In genomic region chr19:2260341-2260751, GRCh38 we compare ENCODE assay signal across 12 cellular contexts. TPM values are rescaled to one million over a fixed set of nuclear protein-coding genes. Genes with fewer than 3 reads are reported as not detected.
DNase-seq lines count a peak whose midpoint lies in the region; ATAC-seq, FAIRE-seq and TF ChIP-seq lines count a peak whose summit lies in the region.
"Had no signal": no experiment of that assay in that cellular context is flagged by ENCODE, and none has a peak within 500 bp of the region (broad histone marks: within the 10 kb centered on the region; RNA-seq: fewer than 3 reads in every experiment).

No MANE protein-coding gene starts in this region.

- peaks cover 98% of the 10 kb centered on the region for H3K4me1 ChIP-seq in BLaER1
- H3K4me1 ChIP-seq in keratinocyte (ENCODE audit: control insufficient read depth, extremely low read depth, insufficient read depth, low read length) = no peaks in the 10 kb centered on the region
- no peaks in the 10 kb centered on the region for H3K4me1 ChIP-seq in neural progenitor cell

- peaks cover 20% of the 10 kb centered on the region for H3K4me1 Mint-ChIP-seq in T-helper 2 cell treated with Interferon-gamma antibody and Interleukin-4, amounts not matched to agents 5 μg/mL and 100 μg/mL, for 36 hours (ENCODE audit: low read depth)
- no peaks in the 10 kb centered on the region for H3K4me1 Mint-ChIP-seq in neural progenitor cell

- H4K20me1 ChIP-seq in BLaER1 (no peaks in the 10 kb centered on the region), keratinocyte (ENCODE audit: control insufficient read depth, extremely low read depth, insufficient read depth, low read length) (no peaks in the 10 kb centered on the region), neural progenitor cell (ENCODE audit: low read depth) (no peaks in the 10 kb centered on the region)

- H3K4me2 ChIP-seq in BLaER1 (peak overlapping the region; percentile 56), keratinocyte (ENCODE audit: control insufficient read depth, extremely low read depth, insufficient read depth, low read depth, low read length) (peak overlapping the region; percentile 58), neural progenitor cell (no peak overlapping the region)

- no peak for ATAC-seq in HG03439 (IDR thresholded peaks at IDR 0.05; ENCODE audit: unreplicated experiment)
- ATAC-seq in HG02623 (IDR thresholded peaks at IDR 0.05; ENCODE audit: unreplicated experiment) = no peak

- H2AFZ ChIP-seq in keratinocyte (ENCODE audit: control insufficient read depth, low read length) (no peak overlapping the region), neural progenitor cell (replicated peaks) (no peak overlapping the region)

- H3K27me3 ChIP-seq in BLaER1 (no peaks in the 10 kb centered on the region), keratinocyte (ENCODE audit: control insufficient read depth, extremely low read depth, insufficient read depth, low read length) (no peaks in the 10 kb centered on the region), neural progenitor cell (no peaks in the 10 kb centered on the region)

- FAIRE-seq in GM19239 (lab: Jason Lieb, UNC) = peak; percentile 80
- no peak for FAIRE-seq in keratinocyte (lab: Jason Lieb, UNC)

- H3K27ac ChIP-seq in BLaER1 (peak overlapping the region; percentile 45), keratinocyte (ENCODE audit: control insufficient read depth, insufficient read depth, low read length) (no peak overlapping the region), neural progenitor cell (no peak overlapping the region)
- H3K27ac ChIP-seq: C4-2B had no signal

- TF ChIP-seq CTCF in keratinocyte (optimal IDR thresholded peaks at IDR 0.05 in 1 of 3, IDR thresholded peaks at IDR 0.05 in 1 of 3, conservative IDR thresholded peaks at IDR 0.05 in 1 of 3; ENCODE audit: extremely low read depth in 1 of 3, insufficient read depth in 2 of 3, low read length in 3 of 3) = no peak
- no peak for TF ChIP-seq CTCF in neural progenitor cell (IDR thresholded peaks at IDR 0.05)

- no peaks in the 10 kb centered on the region for H3K36me3 Mint-ChIP-seq in T-helper 2 cell treated with Interferon-gamma antibody and Interleukin-4, amounts not matched to agents 5 μg/mL and 100 μg/mL, for 36 hours (ENCODE audit: low read depth)
- no peaks in the 10 kb centered on the region for H3K36me3 Mint-ChIP-seq in neural progenitor cell

- H3K9me1 ChIP-seq in keratinocyte (ENCODE audit: control insufficient read depth, extremely low read depth, insufficient read depth, low read length) = no peaks in the 10 kb centered on the region

- H3K9ac ChIP-seq in BLaER1 (peak overlapping the region; percentile 41; the same call in 1 of the 2 replicates), keratinocyte (ENCODE audit: control insufficient read depth, extremely low read depth, insufficient read depth, low read length) (no peak overlapping the region), neural progenitor cell (no peak overlapping the region)

- H3K79me2 ChIP-seq in keratinocyte (ENCODE audit: control insufficient read depth, insufficient read depth, low read length) = no peaks in the 10 kb centered on the region
- no peaks in the 10 kb centered on the region for H3K79me2 ChIP-seq in neural progenitor cell (ENCODE audit: low read depth)

- H3F3A ChIP-seq in neural progenitor cell (ENCODE audit: low read depth) = no peaks in the 10 kb centered on the region

- dilution Hi-C loops in keratinocyte (cut with MboI; ENCODE audit: extremely low pct_ligation_motif_present, low sequenced_read_pairs) = no loop called here

- no peak overlapping the region for H3K4me3 ChIP-seq in BLaER1
- peak overlapping the region in 1 of 3 experiments; percentile 13 for H3K4me3 ChIP-seq in keratinocyte (ENCODE audit: control insufficient read depth in 2 of 3, extremely low read depth in 1 of 3, insufficient read depth in 2 of 3, low read depth in 1 of 3, low read length in 3 of 3)
- H3K4me3 ChIP-seq in neural progenitor cell = no peak overlapping the region

- DNase-seq in GM19239 (ENCODE audit: insufficient read length, low spot score) (no peak), keratinocyte (ENCODE audit: low read depth, low spot score) (no peak), neural progenitor cell (ENCODE audit: low spot score) (no peak), NCI-H524 treated with DMSO at 0.1 percent for 48 hours (lab: John Stamatoyannopoulos, UW) (no peak)
- no peak for DNase-seq in T-helper 2 cell treated with Interferon-gamma antibody and Interleukin-4, amounts not matched to agents 5 μg/mL and 100 μg/mL, for 36 hours (ENCODE audit: low spot score)
- DNase-seq: activated CD4-positive, alpha-beta T cell treated with anti-CD3 and anti-CD28 coated beads for 48 hours; effector CD8-positive, alpha-beta T cell; NCI-H2171 had no signal

- H3K9me3 ChIP-seq in BLaER1 = no peaks in the 10 kb centered on the region
- H3K9me3 ChIP-seq in keratinocyte (ENCODE audit: control insufficient read depth, low read depth, low read length) = no peaks in the 10 kb centered on the region
- no peaks in the 10 kb centered on the region for H3K9me3 ChIP-seq in neural progenitor cell (ENCODE audit: low read depth)

- no peaks in the 10 kb centered on the region for H3K9me3 Mint-ChIP-seq in T-helper 2 cell treated with Interferon-gamma antibody and Interleukin-4, amounts not matched to agents 5 μg/mL and 100 μg/mL, for 36 hours
- no peaks in the 10 kb centered on the region for H3K9me3 Mint-ChIP-seq in neural progenitor cell

- H3K27ac Mint-ChIP-seq in T-helper 2 cell treated with Interferon-gamma antibody and Interleukin-4, amounts not matched to agents 5 μg/mL and 100 μg/mL, for 36 hours = peak overlapping the region; percentile 35
- no peak overlapping the region for H3K27ac Mint-ChIP-seq in neural progenitor cell

- peak overlapping the region; percentile 24 for H3K4me3 Mint-ChIP-seq in T-helper 2 cell treated with Interferon-gamma antibody and Interleukin-4, amounts not matched to agents 5 μg/mL and 100 μg/mL, for 36 hours
- H3K4me3 Mint-ChIP-seq in neural progenitor cell = no peak overlapping the region

- H3K36me3 ChIP-seq in BLaER1 (no peaks in the 10 kb centered on the region), keratinocyte (ENCODE audit: control insufficient read depth in 2 of 2, extremely low read depth in 1 of 2, insufficient read depth in 2 of 2, low read length in 2 of 2) (no peaks in the 10 kb centered on the region), neural progenitor cell (no peaks in the 10 kb centered on the region)

- H3K27me3 Mint-ChIP-seq in T-helper 2 cell treated with Interferon-gamma antibody and Interleukin-4, amounts not matched to agents 5 μg/mL and 100 μg/mL, for 36 hours (ENCODE audit: low read depth) = no peaks in the 10 kb centered on the region
- peaks cover 3% of the 10 kb centered on the region for H3K27me3 Mint-ChIP-seq in neural progenitor cell (ENCODE audit: insufficient read depth, low read depth)

RNA-seq across cellular contexts. Expression of gene JSRP1, which starts 4.1 kb away (rescaled TPM):
- not detected in 3 replicates for polyA plus RNA-seq in keratinocyte
- polyA plus RNA-seq in keratinocyte (2011; ENCODE audit: low read depth) = not detected
- 0.27 TPM in 1 of 2 replicates, not detected in the other for polyA plus RNA-seq in keratinocyte (2011; cell fraction: cytosol; rRNA removed)
- not detected in 2 replicates for polyA plus RNA-seq in keratinocyte (2011; cell fraction: nucleus; rRNA removed)
- 0.49 and 0.66 TPM in 2 replicates for polyA plus RNA-seq in keratinocyte (2012; ENCODE audit: low replicate concordance)
- not detected in 3 replicates for polyA minus RNA-seq in keratinocyte
- not detected for polyA minus RNA-seq in keratinocyte (2011; cell fraction: cytosol; rRNA and poly(A)+ RNA removed)
- polyA minus RNA-seq in keratinocyte (2011; cell fraction: nucleus; rRNA and poly(A)+ RNA removed) = not detected in 2 replicates
- total RNA-seq in neural progenitor cell (ENCODE audit: low replicate concordance) = 0.12 TPM in 1 of 2 replicates, not detected in the other

RNA-seq across cellular contexts. Expression of gene AMH, which starts 11.2 kb away (rescaled TPM):
- 0.02 to 0.15 TPM (median 0.07 TPM) in 3 replicates for polyA plus RNA-seq in keratinocyte
- 0.19 TPM for polyA plus RNA-seq in keratinocyte (2011; ENCODE audit: low read depth)
- not detected in 2 replicates for polyA plus RNA-seq in keratinocyte (2011; cell fraction: cytosol; rRNA removed)
- 0.41 and 0.85 TPM in 2 replicates for polyA plus RNA-seq in keratinocyte (2011; cell fraction: nucleus; rRNA removed)
- 0.08 and 0.56 TPM in 2 replicates for polyA plus RNA-seq in keratinocyte (2012; ENCODE audit: low replicate concordance)
- polyA minus RNA-seq in keratinocyte = not detected in 3 replicates
- polyA minus RNA-seq in keratinocyte (2011; cell fraction: cytosol; rRNA and poly(A)+ RNA removed) = not detected
- polyA minus RNA-seq in keratinocyte (2011; cell fraction: nucleus; rRNA and poly(A)+ RNA removed) = 0.21 and 0.54 TPM in 2 replicates
- 3.5 and 22.4 TPM in 2 replicates for total RNA-seq in neural progenitor cell (ENCODE audit: low replicate concordance)

RNA-seq across cellular contexts. Expression of gene PEAK3, which starts 21.6 kb away (rescaled TPM):
- not detected in 3 replicates for polyA plus RNA-seq in keratinocyte
- not detected for polyA plus RNA-seq in keratinocyte (2011; ENCODE audit: low read depth)
- not detected in 2 replicates for polyA plus RNA-seq in keratinocyte (2011; cell fraction: cytosol; rRNA removed)
- not detected in 2 replicates for polyA plus RNA-seq in keratinocyte (2011; cell fraction: nucleus; rRNA removed)
- 0.03 and 0.37 TPM in 2 replicates for polyA plus RNA-seq in keratinocyte (2012; ENCODE audit: low replicate concordance)
- polyA minus RNA-seq in keratinocyte = not detected in 3 replicates
- polyA minus RNA-seq in keratinocyte (2011; cell fraction: cytosol; rRNA and poly(A)+ RNA removed) = not detected
- not detected in 2 replicates for polyA minus RNA-seq in keratinocyte (2011; cell fraction: nucleus; rRNA and poly(A)+ RNA removed)
- not detected in 2 replicates for total RNA-seq in neural progenitor cell (ENCODE audit: low replicate concordance)

RNA-seq across cellular contexts. Expression of gene SF3A2, which starts 23.7 kb away (rescaled TPM):
- polyA plus RNA-seq in keratinocyte = 4.7 to 24.1 TPM (median 4.7 TPM) in 3 replicates
- polyA plus RNA-seq in keratinocyte (2011; ENCODE audit: low read depth) = 41.0 TPM
- polyA plus RNA-seq in keratinocyte (2011; cell fraction: cytosol; rRNA removed) = 6.9 and 16.1 TPM in 2 replicates
- 17.1 and 21.8 TPM in 2 replicates for polyA plus RNA-seq in keratinocyte (2011; cell fraction: nucleus; rRNA removed)
- 40.1 and 59.6 TPM in 2 replicates for polyA plus RNA-seq in keratinocyte (2012; ENCODE audit: low replicate concordance)
- polyA minus RNA-seq in keratinocyte = 6.7 to 25.7 TPM (median 7.2 TPM) in 3 replicates
- 37.4 TPM for polyA minus RNA-seq in keratinocyte (2011; cell fraction: cytosol; rRNA and poly(A)+ RNA removed)
- polyA minus RNA-seq in keratinocyte (2011; cell fraction: nucleus; rRNA and poly(A)+ RNA removed) = 31.1 and 35.7 TPM in 2 replicates
- 14.4 and 50.7 TPM in 2 replicates for total RNA-seq in neural progenitor cell (ENCODE audit: low replicate concordance)

RNA-seq across cellular contexts. Expression of gene PLEKHJ1, which starts 24.2 kb away (rescaled TPM):
- 36.8 to 53.1 TPM (median 46.8 TPM) in 3 replicates for polyA plus RNA-seq in keratinocyte
- 25.8 TPM for polyA plus RNA-seq in keratinocyte (2011; ENCODE audit: low read depth)
- polyA plus RNA-seq in keratinocyte (2011; cell fraction: cytosol; rRNA removed) = 23.6 and 46.0 TPM in 2 replicates
- 64.9 and 73.8 TPM in 2 replicates for polyA plus RNA-seq in keratinocyte (2011; cell fraction: nucleus; rRNA removed)
- polyA plus RNA-seq in keratinocyte (2012; ENCODE audit: low replicate concordance) = 34.3 and 44.2 TPM in 2 replicates
- 16.2 to 34.2 TPM (median 19.7 TPM) in 3 replicates for polyA minus RNA-seq in keratinocyte
- 25.3 TPM for polyA minus RNA-seq in keratinocyte (2011; cell fraction: cytosol; rRNA and poly(A)+ RNA removed)
- 15.6 and 19.9 TPM in 2 replicates for polyA minus RNA-seq in keratinocyte (2011; cell fraction: nucleus; rRNA and poly(A)+ RNA removed)
- total RNA-seq in neural progenitor cell (ENCODE audit: low replicate concordance) = 77.6 and 145 TPM in 2 replicates
